ENCODE assay signal across 20 cellular contexts in the genomic region with DNA sequence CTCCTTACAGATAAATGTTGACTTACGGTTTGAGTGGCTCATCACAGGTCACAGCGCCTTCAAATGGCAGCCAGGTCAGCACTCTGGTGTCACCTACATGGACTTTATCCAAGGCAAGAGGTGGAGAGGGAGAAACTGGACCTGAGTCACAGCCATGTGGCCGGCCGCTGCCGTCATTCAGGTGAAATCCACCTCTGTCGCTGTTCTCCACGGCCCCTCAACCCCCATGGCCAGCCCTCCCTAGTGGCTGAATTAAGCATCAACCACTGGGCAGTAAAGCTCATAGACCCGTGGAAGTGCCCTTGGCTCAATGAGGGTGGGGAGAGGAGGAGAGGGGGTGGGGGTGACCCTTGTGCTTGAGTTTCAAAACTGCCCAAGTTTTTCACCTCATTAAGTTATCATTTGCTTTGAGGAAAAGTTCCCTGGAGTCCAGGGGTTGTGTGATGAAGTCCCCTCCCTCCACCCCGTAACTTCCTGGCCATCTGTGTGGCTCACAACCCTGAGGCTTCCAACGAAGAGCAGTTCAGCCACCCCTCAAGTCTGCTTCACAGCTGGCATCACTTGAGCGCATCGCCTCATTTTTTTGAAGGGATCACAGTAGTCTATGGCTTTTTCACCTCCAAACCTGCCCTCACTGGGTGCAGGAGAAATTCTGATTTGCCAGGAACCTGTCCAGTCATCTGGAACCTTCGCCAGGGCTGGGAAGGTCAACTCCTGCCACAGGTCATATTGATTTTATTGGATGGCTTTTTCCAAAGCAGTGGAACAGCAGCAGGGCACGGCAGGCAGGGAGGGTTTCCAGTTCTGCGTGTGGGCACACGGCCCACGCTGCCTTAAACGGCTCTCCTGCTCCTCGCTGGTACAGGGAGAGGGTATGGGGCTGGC. TPM values are rescaled to one million over a fixed set of nuclear protein-coding genes. Genes with fewer than 3 reads are reported as not detected.
DNase-seq lines count a peak whose midpoint lies in the region; ATAC-seq, FAIRE-seq and TF ChIP-seq lines count a peak whose summit lies in the region.
"Had no signal": no experiment of that assay in that cellular context is flagged by ENCODE, and none has a peak within 500 bp of the region (broad histone marks: within the 10 kb centered on the region; RNA-seq: fewer than 3 reads in every experiment).

No MANE protein-coding gene starts in this region.

- peak overlapping the region in 2 of 11 experiments; percentile 29 to 33; a peak in 3 of 22 replicates for H3K9ac ChIP-seq in BLaER1 treated with 17β-estradiol and CSF1 and Interleukin-3, amounts not matched to agents 10 nM and 100 nM
- H3K9ac ChIP-seq: GM23248, SK-N-SH had no signal

- peak in 2 of 3 experiments; percentile 14 for TF ChIP-seq CTCF in nephron (IDR thresholded peaks at IDR 0.05; ENCODE audit: unreplicated experiment in 3 of 3)

- peaks cover 28% of the 10 kb centered on the region for H3K4me1 Mint-ChIP-seq in nephron
- H3K4me1 Mint-ChIP-seq: CD4-positive, CD25-positive, alpha-beta regulatory T cell; IgD-negative memory B cell had no signal

- H3K27me3 Mint-ChIP-seq in nephron (ENCODE audit: low read depth): peaks cover 25% of the 10 kb centered on the region

- H3K4me1 ChIP-seq in BLaER1 treated with 17β-estradiol and CSF1 and Interleukin-3, amounts not matched to agents 10 nM and 100 nM: peaks cover 0 to 44% (median 38%) of the 10 kb centered on the region in 10 experiments; a peak in 16 of 20 replicates

- no peak overlapping the region for H3K4me3 ChIP-seq in BLaER1 treated with 17β-estradiol and CSF1 and Interleukin-3, amounts not matched to agents 10 nM and 100 nM
- H3K4me3 ChIP-seq: GM23248, PC-9 had no signal

- no peaks in the 10 kb centered on the region for H4K20me1 ChIP-seq in BLaER1 treated with 17β-estradiol and CSF1 and Interleukin-3, amounts not matched to agents 10 nM and 100 nM

- peaks cover 0 to 2% (median under 1%) of the 10 kb centered on the region in 11 experiments; a peak in 6 of 22 replicates for H3K9me3 ChIP-seq in BLaER1 treated with 17β-estradiol and CSF1 and Interleukin-3, amounts not matched to agents 10 nM and 100 nM (replicated peaks in 1 of 11)
- H3K9me3 ChIP-seq: SK-N-SH had no signal

- H3K36me3 ChIP-seq in BLaER1 treated with 17β-estradiol and CSF1 and Interleukin-3, amounts not matched to agents 10 nM and 100 nM: no peaks in the 10 kb centered on the region

- H3K27ac ChIP-seq in BLaER1 treated with 17β-estradiol and CSF1 and Interleukin-3, amounts not matched to agents 10 nM and 100 nM: peak overlapping the region in 4 of 11 experiments; percentile 27 to 59 (median 52); a peak in 6 of 22 replicates
- H3K27ac ChIP-seq: GM23248, PC-9 had no signal

- H3K36me3 Mint-ChIP-seq in nephron (ENCODE audit: low read depth): peaks cover 6% of the 10 kb centered on the region
- H3K36me3 Mint-ChIP-seq: IgD-negative memory B cell had no signal

- peak overlapping the region in 9 of 11 experiments; percentile 15 to 81 (median 73); a peak in 18 of 22 replicates for H3K4me2 ChIP-seq in BLaER1 treated with 17β-estradiol and CSF1 and Interleukin-3, amounts not matched to agents 10 nM and 100 nM
- H3K4me2 ChIP-seq: PC-9, SK-N-SH had no signal

- FAIRE-seq in HTR-8/SVneo (lab: Jason Lieb, UNC): peak; percentile 83
- FAIRE-seq: GM12891, GM19239 had no signal

- DNase-seq in HTR-8/SVneo (ENCODE audit: insufficient read length, low spot score) (no peak), iPS-NIHi7 (ENCODE audit: extremely low spot score) (peak; percentile 64), NCI-H187 treated with DMSO at 0.1 percent for 48 hours (lab: John Stamatoyannopoulos, UW) (no peak), SK-N-DZ (ENCODE audit: low spot score) (no peak), NCI-H2227 treated with DMSO at 0.1 percent for 48 hours (lab: John Stamatoyannopoulos, UW) (no peak)
- DNase-seq: Calu3; CD4-positive, CD25-positive, alpha-beta regulatory T cell; GM23248; NCI-H1436 treated with DMSO at 0.1 percent for 48 hours; NCI-H2081 treated with DMSO at 0.1 percent for 48 hours; NCI-H345; NCI-H526 treated with DMSO at 0.1 percent for 48 hours; SK-N-SH had no signal

- ATAC-seq in activated CD4-positive, CD25-positive, alpha-beta regulatory T cell treated with anti-CD3 and anti-CD28 coated beads, Interleukin-2, amount 50 U/mL, for 24 hours: no peak

- H3K27me3 ChIP-seq in BLaER1 treated with 17β-estradiol and CSF1 and Interleukin-3, amounts not matched to agents 10 nM and 100 nM: no peaks in the 10 kb centered on the region

- peak overlapping the region; percentile 12 to 74 (median 23) for H3K27ac Mint-ChIP-seq in nephron
- H3K27ac Mint-ChIP-seq: CD4-positive, CD25-positive, alpha-beta regulatory T cell; IgD-negative memory B cell had no signal

- peaks cover 9% of the 10 kb centered on the region for H3K9me3 Mint-ChIP-seq in nephron

- H3K4me3 Mint-ChIP-seq in nephron: no peak overlapping the region
- H3K4me3 Mint-ChIP-seq: CD4-positive, CD25-positive, alpha-beta regulatory T cell; IgD-negative memory B cell had no signal

RNA-seq across cellular contexts. Expression of a gene that starts 43.5 kb away (rescaled TPM):
- polyA plus RNA-seq in SK-N-DZ (2014; cell fraction: cytosol; rRNA removed): 0.03 and 0.29 TPM in 2 replicates
- polyA plus RNA-seq in SK-N-DZ (2014; cell fraction: nucleus; rRNA removed): 0.18 and 0.83 TPM in 2 replicates
